In genomic region chr9:127450170-127450830, GRCh38 we compare ENCODE assay signal across 1 cellular context.
TF ChIP-seq lines count a peak whose summit lies in the region.

No MANE protein-coding gene starts in this region.

TF ChIP-seq in WTC11, 78 proteins besides CTCF, POLR2A, EP300 and RAD21 (continued from another document):
- TF ChIP-seq AR (CRISPR knock-in tag; IDR thresholded peaks at IDR 0.05) (peak; percentile 67; the same call in 1 of the 2 replicates), PRRX2 (CRISPR knock-in tag; IDR thresholded peaks at IDR 0.05) (no peak), SMAD3 (CRISPR knock-in tag; IDR thresholded peaks at IDR 0.05; ENCODE audit: borderline replicate concordance) (0 out of 2 replicates have a peak, but pooled peaks have one; percentile 11), HMGA2 (CRISPR knock-in tag; IDR thresholded peaks at IDR 0.05) (no peak), TEAD4 (CRISPR knock-in tag; IDR thresholded peaks at IDR 0.05) (no peak), ETV6 (CRISPR knock-in tag; IDR thresholded peaks at IDR 0.05) (no peak), CREM (CRISPR knock-in tag; IDR thresholded peaks at IDR 0.05) (no peak), E2F5 (CRISPR knock-in tag; IDR thresholded peaks at IDR 0.05) (no peak), RELA (CRISPR knock-in tag; IDR thresholded peaks at IDR 0.05; ENCODE audit: borderline replicate concordance) (no peak), ZNF423 (CRISPR knock-in tag; IDR thresholded peaks at IDR 0.05) (no peak), STAT6 (CRISPR knock-in tag; conservative IDR thresholded peaks at IDR 0.05; ENCODE audit: low read depth) (no peak), ZNF317 (CRISPR knock-in tag; IDR thresholded peaks at IDR 0.05; ENCODE audit: borderline replicate concordance, low read depth) (no peak), GTF2I (CRISPR knock-in tag; conservative IDR thresholded peaks at IDR 0.05) (no peak), SOX15 (CRISPR knock-in tag; IDR thresholded peaks at IDR 0.05) (no peak), ATF6 (CRISPR knock-in tag; IDR thresholded peaks at IDR 0.05) (no peak), ZNF281 (CRISPR knock-in tag; IDR thresholded peaks at IDR 0.05) (no peak), ZNF121 (CRISPR knock-in tag; IDR thresholded peaks at IDR 0.05) (no peak), ZNF512 (CRISPR knock-in tag; IDR thresholded peaks at IDR 0.05; ENCODE audit: borderline replicate concordance) (no peak), ZNF138 (CRISPR knock-in tag; conservative IDR thresholded peaks at IDR 0.05) (no peak), NFATC4 (CRISPR knock-in tag; IDR thresholded peaks at IDR 0.05) (peak; percentile 67; the same call in 1 of the 2 replicates), NFYB (CRISPR knock-in tag; conservative IDR thresholded peaks at IDR 0.05; ENCODE audit: low read depth) (no peak), RORB (CRISPR knock-in tag; IDR thresholded peaks at IDR 0.05) (no peak)
TF ChIP-seq in WTC11: peak in this region for 8.
